ENCODE assay signal across 11 cellular contexts in genomic region chr10:60549686-60550085, GRCh38.
DNase-seq lines count a peak whose midpoint lies in the region; ATAC-seq and TF ChIP-seq lines count a peak whose summit lies in the region.
"Had no signal": no experiment of that assay in that cellular context is flagged by ENCODE, and none has a peak within 500 bp of the region (broad histone marks: within the 10 kb centered on the region; RNA-seq: fewer than 3 reads in every experiment).

No MANE protein-coding gene starts in this region.

- 62% methylated on average over 1 of the region's 1 CpG for WGBS in testis, 2 donors

- no peak overlapping the region for H3K4me3 ChIP-seq in testis

- H3K9me3 Mint-ChIP-seq in central memory CD8-positive, alpha-beta T cell, result no peaks in the 10 kb centered on the region
- H3K9me3 Mint-ChIP-seq: CD4-positive, CD25-positive, alpha-beta regulatory T cell had no signal

- intact Hi-C loops in testis (cut with DNase I; ENCODE audit: low total_unique reads), result no loop called here

- no peaks in the 10 kb centered on the region for H3K27me3 Mint-ChIP-seq in central memory CD8-positive, alpha-beta T cell

- no peak overlapping the region for H3K27ac ChIP-seq in testis

- H3K9me3 ChIP-seq in testis, result no peaks in the 10 kb centered on the region

- H3K4me1 Mint-ChIP-seq in central memory CD8-positive, alpha-beta T cell, result no peaks in the 10 kb centered on the region
- H3K4me1 Mint-ChIP-seq: CD4-positive, CD25-positive, alpha-beta regulatory T cell had no signal

- DNase-seq in NCI-H2107 treated with DMSO at 0.1 percent for 48 hours (lab: John Stamatoyannopoulos, UW; ENCODE audit: unreplicated experiment) (peak; percentile 23), NCI-H2107 (lab: John Stamatoyannopoulos, UW) (no peak), M059J (ENCODE audit: low read depth) (peak; percentile 37), renal cortical epithelial cell (ENCODE audit: low read depth) (peak; percentile 82), testis (no peak), NCI-H510A treated with DMSO at 0.1 percent for 48 hours (lab: John Stamatoyannopoulos, UW) (no peak)
- no peak for DNase-seq in central memory CD8-positive, alpha-beta T cell (ENCODE audit: low spot score in 2 of 2)
- DNase-seq: anterior cingulate cortex, NCI-H1930 had no signal

- no peaks in the 10 kb centered on the region for H3K36me3 ChIP-seq in testis (ENCODE audit: low read depth, missing control alignments)

- H3K4me1 ChIP-seq in testis, result no peaks in the 10 kb centered on the region

- H3K36me3 Mint-ChIP-seq in central memory CD8-positive, alpha-beta T cell (ENCODE audit: insufficient read depth), result no peaks in the 10 kb centered on the region
- H3K36me3 Mint-ChIP-seq: CD4-positive, CD25-positive, alpha-beta regulatory T cell had no signal

- H3K27me3 ChIP-seq in testis, result no peaks in the 10 kb centered on the region

- TF ChIP-seq POLR2A in testis (IDR thresholded peaks at IDR 0.05), result no peak

- no peak overlapping the region for H3K27ac Mint-ChIP-seq in central memory CD8-positive, alpha-beta T cell (ENCODE audit: low read depth)
- H3K27ac Mint-ChIP-seq: CD4-positive, CD25-positive, alpha-beta regulatory T cell had no signal

- H3K4me3 Mint-ChIP-seq in central memory CD8-positive, alpha-beta T cell, result no peak overlapping the region
- H3K4me3 Mint-ChIP-seq: CD4-positive, CD25-positive, alpha-beta regulatory T cell had no signal

- TF ChIP-seq CTCF in testis (IDR thresholded peaks at IDR 0.05), result no peak

- peak; percentile 36 for ATAC-seq in central memory CD8-positive, alpha-beta T cell (replicated peaks; ENCODE audit: extremely low read depth, poor library complexity, severe bottlenecking)
- ATAC-seq in HG02884 (IDR thresholded peaks at IDR 0.05; ENCODE audit: unreplicated experiment), result no peak

Comparison
In these comparisons a context has a peak if more than half of its experiments do, and no peak if none do; other contexts are left out.
1. DNase-seq: peak in NCI-H2107 treated with DMSO at 0.1 percent for 48 hours (single experiment), M059J (single experiment) and renal cortical epithelial cell (single experiment); none in NCI-H2107 (single experiment), central memory CD8-positive, alpha-beta T cell (0 of 2), testis (single experiment) and NCI-H510A treated with DMSO at 0.1 percent for 48 hours (single experiment).